22 cellular contexts compared by ENCODE assay signal in genomic region chr5:179331591-179331990, GRCh38. TPM values are rescaled to one million over a fixed set of nuclear protein-coding genes. Genes with fewer than 3 reads are reported as not detected.
"Had no signal": no experiment of that assay in that cellular context is flagged by ENCODE, and none has a peak within 500 bp of the region (broad histone marks: within the 10 kb centered on the region; RNA-seq: fewer than 3 reads in every experiment).

No MANE protein-coding gene starts in this region.

- H3K27me3 ChIP-seq: breast epithelium, esophagus muscularis mucosa, right lobe of liver, tibial nerve had no signal

- H3K36me3 ChIP-seq: breast epithelium, right lobe of liver, tibial nerve had no signal

- DNase-seq: activated B cell treated with CpG ODN at 0.5 μM for 24 hours; activated CD4-positive, alpha-beta T cell treated with anti-CD3 and anti-CD28 coated beads, Interleukin-2, amount 50 U/mL, for 1 hour; activated CD8-positive, alpha-beta T cell treated with anti-CD3 and anti-CD28 coated beads for 36 hours; activated gamma-delta T cell treated with Interleukin-2 at 50 U/mL for 16 hours; activated naive CD8-positive, alpha-beta T cell treated with anti-CD3 and anti-CD28 coated beads, Interleukin-2, amount 50 U/mL, for 24 hours; activated T-cell treated with anti-CD3 and anti-CD28 coated beads, Interleukin-2, amount 50 U/mL, for 4 hours; dermis blood vessel endothelial cell; effector CD4-positive, alpha-beta T cell; foreskin melanocyte; heart right ventricle; mammary epithelial cell; midbrain; natural killer cell; right lobe of liver; stimulated activated CD4-positive, alpha-beta T cell treated with anti-CD3 and anti-CD28 coated beads, Interleukin-2, amount 100 ng/mL, for 48 hours; stimulated activated naive CD4-positive, alpha-beta T cell treated with Interleukin-2 at 50 U/mL for 16 hours; T-helper 1 cell had no signal

- H3K4me1 ChIP-seq: breast epithelium, right lobe of liver had no signal

- H3K27ac ChIP-seq: breast epithelium, esophagus muscularis mucosa, heart right ventricle, right lobe of liver, tibial nerve had no signal

- H3K9me3 ChIP-seq: breast epithelium, esophagus muscularis mucosa, heart right ventricle, right lobe of liver, tibial nerve had no signal

- ATAC-seq: activated CD8-positive, alpha-beta T cell treated with anti-CD3 and anti-CD28 coated beads for 36 hours; activated naive CD8-positive, alpha-beta T cell treated with anti-CD3 and anti-CD28 coated beads, Interleukin-2, amount 50 U/mL, for 24 hours; activated T-cell treated with anti-CD3 and anti-CD28 coated beads, Interleukin-2, amount 50 U/mL, for 4 hours; activated T-helper 17 cell treated with anti-CD3 and anti-CD28 coated beads, Interleukin-2, amount 50 U/mL, for 72 hours; heart right ventricle; natural killer cell had no signal

- H3K4me3 ChIP-seq: breast epithelium, esophagus muscularis mucosa, heart right ventricle, right lobe of liver, tibial nerve had no signal

- FAIRE-seq: colon had no signal

RNA-seq across cellular contexts. Expression of gene ADAMTS2, which starts 13.7 kb away (rescaled TPM):
- total RNA-seq: activated B cell treated with CpG ODN at 0.5 μM for 24 hours; activated CD8-positive, alpha-beta T cell treated with anti-CD3 and anti-CD28 coated beads for 36 hours; activated T-helper 17 cell treated with anti-CD3 and anti-CD28 coated beads, Interleukin-2, amount 50 U/mL, for 72 hours had no signal
